In genomic region chr1:230930986-230931385, GRCh38 we compare ENCODE assay signal across 22 cellular contexts.
"Had no signal": no experiment of that assay in that cellular context is flagged by ENCODE, and none has a peak within 500 bp of the region (broad histone marks: within the 10 kb centered on the region; RNA-seq: fewer than 3 reads in every experiment).

No MANE protein-coding gene starts in this region.

- DNase-seq: activated B cell treated with CpG ODN at 0.5 μM for 24 hours; activated CD4-positive, alpha-beta T cell treated with anti-CD3 and anti-CD28 coated beads for 1 hour; activated CD8-positive, alpha-beta memory T cell treated with anti-CD3 and anti-CD28 coated beads, Interleukin-2, amount 50 U/mL, for 48 hours; activated CD8-positive, alpha-beta T cell treated with anti-CD3 and anti-CD28 coated beads, Interleukin-2, amount 10 ng/mL, durations not matched to agents 7 days and 5 days; activated effector memory CD4-positive, alpha-beta T cell treated with Interleukin-2 at 50 U/mL for 16 hours; activated naive CD4-positive, alpha-beta T cell; activated T-cell treated with anti-CD3 and anti-CD28 coated beads, Interleukin-2, amount 50 U/mL, for 1 hour; amygdala; KG1; NCI-H1092 treated with DMSO at 0.1 percent for 48 hours; NCI-H1417 treated with DMSO at 0.1 percent for 48 hours; NCI-H1694; NCI-H2029; NCI-H510A treated with DMSO at 0.1 percent for 48 hours; NCI-H69; NK-92 treated with Interleukin-12 subunit alpha and Interleukin-12 subunit beta, amount 100 ng/mL, for 24 hours; SIG-M5; T-helper 17 cell; T-helper 9 cell had no signal

- H3K27me3 Mint-ChIP-seq: activated B cell treated with CpG ODN at 0.5 μM for 24 hours; activated naive CD8-positive, alpha-beta T cell; brain; IgD-negative memory B cell; T-helper 17 cell had no signal

- H3K4me3 Mint-ChIP-seq: activated B cell treated with CpG ODN at 0.5 μM for 24 hours; activated CD8-positive, alpha-beta T cell treated with anti-CD3 and anti-CD28 coated beads, Interleukin-2, amount 10 ng/mL, durations not matched to agents 7 days and 5 days; activated naive CD8-positive, alpha-beta T cell; brain; IgD-negative memory B cell; T-helper 17 cell had no signal

- H3K27ac Mint-ChIP-seq: activated B cell treated with CpG ODN at 0.5 μM for 24 hours; activated CD8-positive, alpha-beta T cell treated with anti-CD3 and anti-CD28 coated beads, Interleukin-2, amount 10 ng/mL, durations not matched to agents 7 days and 5 days; activated naive CD8-positive, alpha-beta T cell; brain; IgD-negative memory B cell; T-helper 17 cell had no signal

- H3K4me1 Mint-ChIP-seq: activated B cell treated with CpG ODN at 0.5 μM for 24 hours, brain had no signal

- H3K9me3 Mint-ChIP-seq: activated B cell treated with CpG ODN at 0.5 μM for 24 hours, IgD-negative memory B cell had no signal

- ATAC-seq: activated CD8-positive, alpha-beta T cell treated with anti-CD3 and anti-CD28 coated beads, Interleukin-2, amount 10 ng/mL, durations not matched to agents 7 days and 5 days; T-helper 17 cell had no signal
